9 cellular contexts compared by ENCODE assay signal in genomic region chr11:8080069-8080670, GRCh38. TPM values are rescaled to one million over a fixed set of nuclear protein-coding genes. Genes with fewer than 3 reads are reported as not detected.
DNase-seq lines count a peak whose midpoint lies in the region; ATAC-seq and TF ChIP-seq lines count a peak whose summit lies in the region.
"Had no signal": no experiment of that assay in that cellular context is flagged by ENCODE, and none has a peak within 500 bp of the region (broad histone marks: within the 10 kb centered on the region; RNA-seq: fewer than 3 reads in every experiment).

No MANE protein-coding gene starts in this region.

- H3K4me1 ChIP-seq in HUES6 (ENCODE audit: control insufficient read depth, insufficient read depth, low read length) (peaks cover 35% of the 10 kb centered on the region), ectodermal cell (ENCODE audit: control insufficient read depth, insufficient read depth, low read length) (peaks cover 36% of the 10 kb centered on the region), neural progenitor cell (peaks cover 37% of the 10 kb centered on the region)

- H3K4me3 ChIP-seq in AG04449 (ENCODE audit: low read depth, low read length): peak overlapping the region; percentile 67
- peak overlapping the region; percentile 72 for H3K4me3 ChIP-seq in HUES6 (ENCODE audit: low read depth, low read length)
- peak overlapping the region; percentile 52 for H3K4me3 ChIP-seq in ectodermal cell (ENCODE audit: insufficient read depth, low read depth, low read length)
- H3K4me3 ChIP-seq in neural progenitor cell: peak overlapping the region; percentile 66

- peak overlapping the region; percentile 87 for H3K4me3 Mint-ChIP-seq in neural progenitor cell

- peaks cover 27% of the 10 kb centered on the region for H4K20me1 ChIP-seq in neural progenitor cell (ENCODE audit: low read depth)

- H3K9ac ChIP-seq in HUES6 (ENCODE audit: low read length) (no peak overlapping the region), neural progenitor cell (no peak overlapping the region)

- no peaks in the 10 kb centered on the region for H3K9me3 Mint-ChIP-seq in neural progenitor cell

- H3K4me1 Mint-ChIP-seq in neural progenitor cell: peaks cover 47% of the 10 kb centered on the region

- CTCF ChIA-PET in AG04449 (lab: Yijun Ruan, JAX) (interaction anchor here (1.8 to 19.4 kb wide), 6 partner anchors 9 to 74 kb away, joined by 4 to 445 read pairs (median 20); no protein-coding TSS in a partner anchor), GM10248 (lab: Yijun Ruan, JAX) (interaction anchor here (1.6 to 3.4 kb wide), 5 partner anchors 8 to 74 kb away, joined by 6 to 16 read pairs (median 11); no protein-coding TSS in a partner anchor)

- H3F3A ChIP-seq in neural progenitor cell (ENCODE audit: low read depth): peaks cover 18% of the 10 kb centered on the region

- WGBS in ectodermal cell, 2 experiments: 89 to 91% methylated on average over 24 of the region's 24 CpGs

- no peak for ATAC-seq in GM21825 (IDR thresholded peaks at IDR 0.05; ENCODE audit: unreplicated experiment)
- ATAC-seq in GM21447 (IDR thresholded peaks at IDR 0.05; ENCODE audit: unreplicated experiment): no peak

- H3K27me3 ChIP-seq in HUES6 (ENCODE audit: control insufficient read depth, insufficient read depth, low read length) (peaks cover 50% of the 10 kb centered on the region), ectodermal cell (ENCODE audit: control insufficient read depth, insufficient read depth, low read length, poor library complexity, severe bottlenecking) (peaks cover 31% of the 10 kb centered on the region), neural progenitor cell (peaks cover 21% of the 10 kb centered on the region)

- peaks cover 24% of the 10 kb centered on the region for H3K27me3 Mint-ChIP-seq in neural progenitor cell (ENCODE audit: insufficient read depth, low read depth)

- H3K27ac Mint-ChIP-seq in neural progenitor cell: peak overlapping the region; percentile 69

- no peaks in the 10 kb centered on the region for H3K36me3 ChIP-seq in HUES6 (ENCODE audit: control insufficient read depth, insufficient read depth, low read length)
- H3K36me3 ChIP-seq in ectodermal cell (ENCODE audit: control insufficient read depth, insufficient read depth, low read length): no peaks in the 10 kb centered on the region
- no peaks in the 10 kb centered on the region for H3K36me3 ChIP-seq in neural progenitor cell

- DNase-seq in AG04449 (ENCODE audit: low read depth, low spot score): no peak
- DNase-seq in neural progenitor cell (ENCODE audit: low spot score): no peak
- no peak for DNase-seq in GM10248 (ENCODE audit: extremely low spot score)
- no peak for DNase-seq in NCI-H524 (lab: John Stamatoyannopoulos, UW)
- DNase-seq: NCI-H1694 had no signal

- H3K9me3 ChIP-seq in HUES6 (ENCODE audit: control insufficient read depth, insufficient read depth, low read depth, low read length) (no peaks in the 10 kb centered on the region), ectodermal cell (ENCODE audit: control insufficient read depth, low read length) (no peaks in the 10 kb centered on the region), neural progenitor cell (ENCODE audit: low read depth) (no peaks in the 10 kb centered on the region)

- no peak overlapping the region for H3K27ac ChIP-seq in HUES6 (ENCODE audit: low read depth, low read length)
- H3K27ac ChIP-seq in ectodermal cell (ENCODE audit: insufficient read depth, low read depth, low read length, poor library complexity, severe bottlenecking): no peak overlapping the region
- H3K27ac ChIP-seq in neural progenitor cell: no peak overlapping the region

- H3K36me3 Mint-ChIP-seq in neural progenitor cell: peaks cover 1% of the 10 kb centered on the region

- H3K79me2 ChIP-seq in neural progenitor cell (ENCODE audit: low read depth): peaks cover 25% of the 10 kb centered on the region

- TF ChIP-seq CTCF in AG04449 (IDR thresholded peaks at IDR 0.05; ENCODE audit: insufficient read depth, low read length, missing control alignments) (no peak), neural progenitor cell (IDR thresholded peaks at IDR 0.05) (no peak), GM10248 (IDR thresholded peaks at IDR 0.05; ENCODE audit: control extremely low read depth, extremely low read depth, low read depth, missing control alignments) (no peak)

- H2AFZ ChIP-seq in neural progenitor cell (replicated peaks): peak overlapping the region; percentile 89

- H3K4me2 ChIP-seq in neural progenitor cell: peak overlapping the region; percentile 94

- POLR2A ChIA-PET in AG04449 (lab: Yijun Ruan, JAX): no interaction called here
- POLR2A ChIA-PET in GM10248 (lab: Yijun Ruan, JAX): no interaction called here

RNA-seq across cellular contexts. Expression of gene TUB, which starts 0.8 kb away (rescaled TPM):
- 31.6 TPM for polyA plus RNA-seq in ectodermal cell (2013, experiment 1 of 4)
- polyA plus RNA-seq in ectodermal cell (2013, experiment 2 of 4): 29.2 TPM
- 23.5 TPM for polyA plus RNA-seq in ectodermal cell (2013, experiment 3 of 4)
- polyA plus RNA-seq in ectodermal cell (2013, experiment 4 of 4): 24.8 TPM
- 28.7 and 41.3 TPM in 2 replicates for total RNA-seq in neural progenitor cell (ENCODE audit: low replicate concordance)
